Comparison of ENCODE assay signal across 8 cellular contexts in the genomic region with DNA sequence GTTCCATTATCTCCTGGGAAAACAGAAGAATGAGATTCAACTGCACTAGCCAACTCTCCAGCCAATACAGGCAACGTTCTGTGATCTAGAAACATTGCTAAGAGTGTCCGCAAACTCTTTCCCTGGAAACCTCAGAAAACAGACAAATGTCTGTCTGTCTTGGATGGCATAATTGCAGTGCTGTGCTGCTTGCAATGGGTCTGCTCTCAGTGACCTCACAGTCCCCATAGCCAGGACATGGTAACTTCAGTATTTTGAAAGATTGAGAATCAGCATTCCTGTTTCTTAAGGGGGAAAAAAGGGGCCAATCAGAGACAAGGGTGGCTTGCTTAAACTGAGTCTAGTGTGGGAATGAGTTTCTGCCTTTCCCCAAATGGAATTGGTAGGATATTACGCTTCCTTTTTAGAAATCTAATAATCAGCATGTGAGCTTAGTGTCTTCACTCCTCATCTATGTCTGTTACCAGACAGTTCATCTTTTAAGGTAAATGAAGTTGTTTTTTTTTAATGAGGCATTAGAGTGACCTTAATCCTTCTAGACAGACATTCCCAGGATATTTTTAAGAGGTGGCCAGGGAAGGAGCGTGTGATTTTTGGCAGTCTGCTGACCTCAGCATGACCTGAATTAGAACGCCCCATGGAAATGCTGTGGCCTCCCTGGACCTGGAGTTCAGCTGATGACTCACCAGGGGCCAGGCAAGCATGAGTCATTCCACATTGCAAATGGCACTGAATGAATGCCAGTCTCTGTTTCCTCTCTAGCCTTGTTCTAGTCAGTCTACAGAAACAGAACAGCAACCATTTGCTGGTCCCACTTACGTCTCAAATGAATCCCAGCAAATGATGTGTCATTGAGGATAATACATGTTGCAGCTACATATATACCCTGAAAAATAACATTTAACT.
DNase-seq lines count a peak whose midpoint lies in the region; ATAC-seq and TF ChIP-seq lines count a peak whose summit lies in the region.

No MANE protein-coding gene starts in this region.

- TF ChIP-seq POLR2A in esophagus muscularis mucosa (IDR thresholded peaks at IDR 0.05; ENCODE audit: low read depth) = no peak

- H3K27me3 ChIP-seq in H7 (ENCODE audit: control insufficient read depth, insufficient read depth, low read length) (no peaks in the 10 kb centered on the region), esophagus muscularis mucosa (no peaks in the 10 kb centered on the region)

- TF ChIP-seq CTCF in AG10803 (conservative IDR thresholded peaks at IDR 0.05; ENCODE audit: low read length) (no peak), esophagus muscularis mucosa (IDR thresholded peaks at IDR 0.05) (no peak), mucosa of descending colon (IDR thresholded peaks at IDR 0.05) (no peak)

- DNase-seq in AG10803 (ENCODE audit: low read depth) (peak; percentile 93), H7 (peak; percentile 3), SK-MEL-5 (ENCODE audit: low read depth, low spot score) (peak; percentile 99), esophagus muscularis mucosa (ENCODE audit: extremely low spot score) (no peak), mucosa of descending colon (peak; percentile 13 to 43 (median 20)), ureter (ENCODE audit: low spot score) (peak; percentile 51), activated gamma-delta T cell (lab: John Stamatoyannopoulos, UW) (no peak)

- in situ Hi-C loops in SK-MEL-5 (cut with HindIII; ENCODE audit: low pct_unique_long_range_greater_than_20kb, low sequenced_read_pairs) = no loop called here

- H3K4me3 ChIP-seq in AG10803 (ENCODE audit: low read length) (no peak overlapping the region), H7 (ENCODE audit: insufficient read depth, low read depth, low read length) (no peak overlapping the region), esophagus muscularis mucosa (no peak overlapping the region), mucosa of descending colon (no peak overlapping the region)

- no peak for TF ChIP-seq EP300 in esophagus muscularis mucosa (IDR thresholded peaks at IDR 0.05)

- H3K36me3 ChIP-seq in H7 (replicated peaks; ENCODE audit: control insufficient read depth, insufficient read depth, low read length) (no peaks in the 10 kb centered on the region), esophagus muscularis mucosa (no peaks in the 10 kb centered on the region), mucosa of descending colon (ENCODE audit: low read depth) (no peaks in the 10 kb centered on the region)

- intact Hi-C loops in esophagus muscularis mucosa (cut with DNase I) (no loop called here), mucosa of descending colon (cut with DNase I, micrococcal nuclease) (no loop called here)

- WGBS in esophagus muscularis mucosa = 40% methylated on average over 6 of the region's 6 CpGs

- H3K27ac ChIP-seq in esophagus muscularis mucosa (replicated peaks in 1 of 4) = peak overlapping the region; percentile 25 to 66 (median 46)

- H3K9me3 ChIP-seq in esophagus muscularis mucosa (no peaks in the 10 kb centered on the region), mucosa of descending colon (no peaks in the 10 kb centered on the region)

- H3K4me1 ChIP-seq in esophagus muscularis mucosa (peaks cover 36 to 53% (median 48%) of the 10 kb centered on the region in 4 donors), mucosa of descending colon (ENCODE audit: low read depth) (no peaks in the 10 kb centered on the region)

- peak; percentile 83 for ATAC-seq in mucosa of descending colon
- ATAC-seq in GM18867 (IDR thresholded peaks at IDR 0.05; ENCODE audit: unreplicated experiment) = no peak

Comparison
In these comparisons a context has a peak if more than half of its experiments do, and no peak if none do; other contexts are left out.
1. DNase-seq: peak in AG10803 (single experiment), H7 (single experiment), SK-MEL-5 (single experiment), mucosa of descending colon (3 of 3) and ureter (single experiment); none in esophagus muscularis mucosa (single experiment) and activated gamma-delta T cell (single experiment).